1 cellular context compared by ENCODE assay signal in genomic region chr19:4057913-4058695, GRCh38.
TF ChIP-seq lines count a peak whose summit lies in the region.

No MANE protein-coding gene starts in this region.

TF ChIP-seq in HepG2, 621 proteins besides CTCF, POLR2A, EP300 and RAD21 (continued from another document and continues in another):
- TF ChIP-seq ZSCAN5A (CRISPR knock-in tag; IDR thresholded peaks at IDR 0.05; ENCODE audit: borderline replicate concordance) = peak; percentile 24; the same call in 1 of the 2 replicates
- no peak for TF ChIP-seq TP53 (CRISPR knock-in tag; conservative IDR thresholded peaks at IDR 0.05)
- TF ChIP-seq AKNA (CRISPR knock-in tag; IDR thresholded peaks at IDR 0.05; ENCODE audit: borderline replicate concordance) = no peak
- TF ChIP-seq NCOA5 (CRISPR knock-in tag; IDR thresholded peaks at IDR 0.05) = no peak
- peak; percentile 91; the same call in 1 of the 2 replicates for TF ChIP-seq ZBTB10 (CRISPR knock-in tag; IDR thresholded peaks at IDR 0.05; ENCODE audit: borderline replicate concordance)
- no peak for TF ChIP-seq PAWR (CRISPR knock-in tag; IDR thresholded peaks at IDR 0.05; ENCODE audit: borderline replicate concordance)
- peak; percentile 92 for TF ChIP-seq RARA (CRISPR knock-in tag; IDR thresholded peaks at IDR 0.05)
- TF ChIP-seq ZNF18 (CRISPR knock-in tag; IDR thresholded peaks at IDR 0.05; ENCODE audit: insufficient replicate concordance) = no peak
- TF ChIP-seq ZNF205 (CRISPR knock-in tag; IDR thresholded peaks at IDR 0.05) = peak; percentile 81; the same call in 1 of the 2 replicates
- TF ChIP-seq ZNF207 (IDR thresholded peaks at IDR 0.05; ENCODE audit: borderline replicate concordance) = no peak
- TF ChIP-seq ZNF567 (CRISPR knock-in tag; IDR thresholded peaks at IDR 0.05; ENCODE audit: borderline replicate concordance) = no peak
- TF ChIP-seq ZNF512B (CRISPR knock-in tag; IDR thresholded peaks at IDR 0.05; ENCODE audit: borderline replicate concordance) = no peak
- 0 out of 2 replicates have a peak, but pooled peaks have one; percentile 58 for TF ChIP-seq ZBTB46 (CRISPR knock-in tag; IDR thresholded peaks at IDR 0.05; ENCODE audit: borderline replicate concordance)
- TF ChIP-seq ETV6 (CRISPR knock-in tag; conservative IDR thresholded peaks at IDR 0.05) = peak; percentile 51; the same call in 1 of the 2 replicates
- no peak; the same call in 1 of the 2 replicates for TF ChIP-seq HMGXB3 (CRISPR knock-in tag; IDR thresholded peaks at IDR 0.05; ENCODE audit: borderline replicate concordance)
- TF ChIP-seq POLR2G (IDR thresholded peaks at IDR 0.05; ENCODE audit: low read depth, low read length) = peak; percentile 78
- peak; percentile 25; the same call in 1 of the 2 replicates for TF ChIP-seq ZNF605 (CRISPR knock-in tag; IDR thresholded peaks at IDR 0.05)
- TF ChIP-seq RORA (CRISPR knock-in tag; IDR thresholded peaks at IDR 0.05) = no peak
- TF ChIP-seq GFI1 (CRISPR knock-in tag; IDR thresholded peaks at IDR 0.05; ENCODE audit: borderline replicate concordance) = peak; percentile 45; the same call in 1 of the 2 replicates
- no peak for TF ChIP-seq NFATC3 (CRISPR knock-in tag; IDR thresholded peaks at IDR 0.05)
- TF ChIP-seq ZNF121 (CRISPR knock-in tag; IDR thresholded peaks at IDR 0.05) = peak; percentile 32; the same call in 1 of the 2 replicates
- peak; percentile 53 for TF ChIP-seq PTBP1 (IDR thresholded peaks at IDR 0.05; ENCODE audit: low read depth, low read length, poor library complexity, severe bottlenecking)
- 0 out of 2 replicates have a peak, but pooled peaks have one; percentile 28 for TF ChIP-seq ZSCAN20 (CRISPR knock-in tag; IDR thresholded peaks at IDR 0.05; ENCODE audit: borderline replicate concordance)
- TF ChIP-seq PAXIP1 (CRISPR knock-in tag; conservative IDR thresholded peaks at IDR 0.05) = peak; percentile 64
- peak; percentile 4; the same call in 1 of the 2 replicates for TF ChIP-seq FOXP1 (IDR thresholded peaks at IDR 0.05)
- TF ChIP-seq FOXP1 (CRISPR knock-in tag; IDR thresholded peaks at IDR 0.05) = no peak
